25 cellular contexts compared by ENCODE assay signal in the genomic region with DNA sequence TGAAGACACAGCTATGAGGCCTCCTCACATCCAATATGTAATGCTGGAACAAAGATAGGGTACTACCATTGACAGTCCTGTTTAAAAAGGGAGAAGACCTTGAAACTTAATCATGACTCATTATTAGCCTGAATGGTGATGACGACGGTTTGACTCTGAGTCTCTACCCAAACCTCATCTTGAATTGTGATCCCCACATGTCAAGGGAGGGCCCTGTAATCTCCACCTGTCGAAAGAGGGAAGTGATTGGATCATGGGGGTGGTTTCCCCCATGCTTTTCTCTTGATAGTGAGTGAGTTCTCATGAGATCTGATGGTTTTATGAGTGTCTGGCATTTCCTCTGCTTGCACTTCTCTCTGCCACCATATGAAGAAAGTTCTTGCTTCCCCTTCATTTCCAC.
"Had no signal": no experiment of that assay in that cellular context is flagged by ENCODE, and none has a peak within 500 bp of the region (broad histone marks: within the 10 kb centered on the region; RNA-seq: fewer than 3 reads in every experiment).

No MANE protein-coding gene starts in this region.

- ATAC-seq: activated CD4-positive, CD25-positive, alpha-beta regulatory T cell treated with anti-CD3 and anti-CD28 coated beads, Interleukin-2, amount 50 U/mL, for 24 hours; activated CD8-positive, alpha-beta memory T cell treated with anti-CD3 and anti-CD28 coated beads, Interleukin-2, amount 10 ng/mL, durations not matched to agents 7 days and 5 days; activated CD8-positive, alpha-beta T cell treated with anti-CD3 and anti-CD28 coated beads for 36 hours; activated naive CD8-positive, alpha-beta T cell treated with anti-CD3 and anti-CD28 coated beads, Interleukin-2, amount 50 U/mL, for 24 hours; body of pancreas; esophagus mucosa; gastrocnemius medialis; sciatic nerve; stimulated activated naive B cell treated with anti-CD40 and anti-IgM and Interleukin-4, amounts not matched to agents 10 μg/mL and 1 μg/mL and 100 μg/mL, for 72 hours had no signal

- H3K27ac ChIP-seq: body of pancreas, gastrocnemius medialis, left ventricle myocardium inferior, neural progenitor cell, vagina, VCaP had no signal

- H3K9me3 ChIP-seq: body of pancreas, gastrocnemius medialis, left ventricle myocardium inferior, vagina had no signal

- H3K4me1 ChIP-seq: body of pancreas, gastrocnemius medialis, left ventricle myocardium inferior, neural progenitor cell, vagina had no signal

- H3K9ac ChIP-seq: neural progenitor cell had no signal

- H2AFZ ChIP-seq: neural progenitor cell had no signal

- H3K4me3 ChIP-seq: body of pancreas, gastrocnemius medialis, left ventricle myocardium inferior, neural progenitor cell, vagina had no signal

- H3K27me3 ChIP-seq: body of pancreas, gastrocnemius medialis, neural progenitor cell, vagina had no signal

- DNase-seq: activated CD4-positive, alpha-beta T cell treated with anti-CD3 and anti-CD28 coated beads, Interleukin-2, amount 10 ng/mL, durations not matched to agents 24 days and 14 days; activated CD8-positive, alpha-beta memory T cell treated with anti-CD3 and anti-CD28 coated beads, Interleukin-2, amount 10 ng/mL, durations not matched to agents 7 days and 5 days; activated CD8-positive, alpha-beta T cell treated with anti-CD3 and anti-CD28 coated beads for 36 hours; activated gamma-delta T cell; activated naive CD4-positive, alpha-beta T cell treated with anti-CD3 and anti-CD28 coated beads, Interleukin-2, amount 50 U/mL, for 16 hours; activated naive CD8-positive, alpha-beta T cell treated with anti-CD3 and anti-CD28 coated beads, Interleukin-2, amount 50 U/mL, for 24 hours; anterior cingulate cortex; body of pancreas; caudate nucleus; effector CD8-positive, alpha-beta T cell; gastrocnemius medialis; hypothalamus; left ventricle myocardium inferior; naive B cell; small intestine; stimulated activated CD4-positive, alpha-beta T cell treated with anti-CD3 and anti-CD28 coated beads, Interleukin-15, amount 100 ng/mL, for 24 hours; stimulated activated naive B cell treated with anti-CD40 and anti-IgM and Interleukin-4, amounts not matched to agents 10 μg/mL and 1 μg/mL and 100 μg/mL, for 72 hours; T1000; trophoblast cell had no signal

- H3K36me3 ChIP-seq: gastrocnemius medialis, left ventricle myocardium inferior, neural progenitor cell, vagina had no signal

- H3K4me2 ChIP-seq: neural progenitor cell had no signal
